In genomic region chr1:96861836-96862235, GRCh38 we compare ENCODE assay signal across 23 cellular contexts.
"Had no signal": no experiment of that assay in that cellular context is flagged by ENCODE, and none has a peak within 500 bp of the region (broad histone marks: within the 10 kb centered on the region; RNA-seq: fewer than 3 reads in every experiment).

No MANE protein-coding gene starts in this region.

- H3K4me3 ChIP-seq: stomach, suprapubic skin, testis, thoracic aorta, thyroid gland, tibial artery, tibial nerve, transverse colon, upper lobe of left lung, upper lobe of right lung, uterus, vagina had no signal

- DNase-seq: stimulated activated CD4-positive, alpha-beta T cell treated with anti-CD3 and anti-CD28 coated beads, Interleukin-2, amount 100 ng/mL, for 48 hours; stimulated activated CD4-positive, alpha-beta T cell treated with anti-CD3 and anti-CD28 coated beads, Interleukin-4, amount 100 ng/mL, for 1 hour; stimulated activated CD4-positive, alpha-beta T cell treated with anti-CD3 and anti-CD28 coated beads, Interleukin-4, amount 100 ng/mL, for 24 hours; stimulated activated CD4-positive, alpha-beta T cell treated with anti-CD3 and anti-CD28 coated beads, Interleukin-4, amount 100 ng/mL, for 4 hours; stimulated activated CD8-positive, alpha-beta memory T cell treated with anti-CD3 and anti-CD28 coated beads, Interleukin-4, amount 100 ng/mL, for 48 hours; stimulated activated naive B cell treated with anti-CD40 and anti-IgM and Interleukin-4, amounts not matched to agents 10 μg/mL and 1 μg/mL and 100 μg/mL, for 72 hours; stimulated activated naive CD4-positive, alpha-beta T cell treated with Interleukin-2 at 50 U/mL for 16 hours; stimulated activated naive CD8-positive, alpha-beta T cell treated with anti-CD3 and anti-CD28 coated beads, Interleukin-15, amount 100 ng/mL, for 72 hours; stimulated activated naive CD8-positive, alpha-beta T cell treated with anti-CD3 and anti-CD28 coated beads, Interleukin-15, Interleukin-2, amounts not matched to agents 100 U/mL and 50 U/mL, for 24 hours; stomach; substantia nigra; testis; thyroid gland; tibial artery; transverse colon; trophoblast cell; upper lobe of left lung; upper lobe of right lung; uterus had no signal

- H3K9me3 ChIP-seq: stomach, suprapubic skin, testis, thoracic aorta, thyroid gland, upper lobe of left lung, upper lobe of right lung, uterus, vagina had no signal

- H3K27ac ChIP-seq: stomach, suprapubic skin, testis, thoracic aorta, thyroid gland, tibial artery, tibial nerve, transverse colon, upper lobe of left lung, upper lobe of right lung, uterus, vagina had no signal

- H3K4me1 ChIP-seq: suprapubic skin, testis, thyroid gland, transverse colon, upper lobe of right lung, uterus had no signal

- H3K27me3 ChIP-seq: stomach, suprapubic skin, testis, thyroid gland, tibial artery, tibial nerve, transverse colon, upper lobe of left lung, upper lobe of right lung, uterus, vagina had no signal

- ATAC-seq: stimulated activated naive CD8-positive, alpha-beta T cell treated with anti-CD3 and anti-CD28 coated beads, Interleukin-15, amount 100 ng/mL, for 72 hours; stimulated activated naive CD8-positive, alpha-beta T cell treated with anti-CD3 and anti-CD28 coated beads, Interleukin-15, Interleukin-2, amounts not matched to agents 100 U/mL and 50 U/mL, for 24 hours had no signal

- H3K36me3 ChIP-seq: stomach, suprapubic skin, thoracic aorta, thyroid gland, tibial artery, tibial nerve, transverse colon, upper lobe of left lung, upper lobe of right lung, uterus, vagina had no signal
